9 cellular contexts compared by ENCODE assay signal in genomic region chr9:115008536-115008935, GRCh38.
DNase-seq lines count a peak whose midpoint lies in the region; ATAC-seq and TF ChIP-seq lines count a peak whose summit lies in the region.
"Had no signal": no experiment of that assay in that cellular context is flagged by ENCODE, and none has a peak within 500 bp of the region (broad histone marks: within the 10 kb centered on the region; RNA-seq: fewer than 3 reads in every experiment).

No MANE protein-coding gene starts in this region.

- peaks cover 4 to 49% of the 10 kb centered on the region in 2 donors for H3K4me1 Mint-ChIP-seq in natural killer cell treated with Interleukin-12 subunit alpha and Interleukin-12 subunit beta and Interleukin-15 and Interleukin-18, amount 100 ng/mL, for 72 hours (ENCODE audit: low read depth in 2 of 2)
- no peaks in the 10 kb centered on the region for H3K4me1 Mint-ChIP-seq in natural killer cell

- H3K27me3 Mint-ChIP-seq in natural killer cell treated with Interleukin-12 subunit alpha and Interleukin-12 subunit beta and Interleukin-15 and Interleukin-18, amount 100 ng/mL, for 72 hours = peaks cover 0 to 19% of the 10 kb centered on the region in 2 donors
- peaks cover 6 to 7% of the 10 kb centered on the region in 2 donors for H3K27me3 Mint-ChIP-seq in natural killer cell (ENCODE audit: low read depth in 2 of 2)

- H3K36me3 Mint-ChIP-seq in natural killer cell treated with Interleukin-12 subunit alpha and Interleukin-12 subunit beta and Interleukin-15 and Interleukin-18, amount 100 ng/mL, for 72 hours = no peaks in the 10 kb centered on the region
- H3K36me3 Mint-ChIP-seq in natural killer cell = no peaks in the 10 kb centered on the region
- H3K36me3 Mint-ChIP-seq: memory B cell had no signal

- H3K27ac Mint-ChIP-seq in natural killer cell treated with Interleukin-12 subunit alpha and Interleukin-12 subunit beta and Interleukin-15 and Interleukin-18, amount 100 ng/mL, for 72 hours = no peak overlapping the region
- no peak overlapping the region for H3K27ac Mint-ChIP-seq in natural killer cell
- H3K27ac Mint-ChIP-seq: memory B cell had no signal

- intact Hi-C loops in natural killer cell (cut with micrococcal nuclease) = no loop called here

- no peak for TF ChIP-seq CTCF in natural killer cell (IDR thresholded peaks at IDR 0.05)

- peak; percentile 64 to 66 for ATAC-seq in natural killer cell treated with Interleukin-12 subunit alpha and Interleukin-12 subunit beta and Interleukin-15 and Interleukin-18, amount 100 ng/mL, for 72 hours
- ATAC-seq in natural killer cell (no peak), esophagus mucosa (peak; percentile 44), HG03342 (IDR thresholded peaks at IDR 0.05; ENCODE audit: unreplicated experiment) (no peak)

- H3K4me3 Mint-ChIP-seq in natural killer cell treated with Interleukin-12 subunit alpha and Interleukin-12 subunit beta and Interleukin-15 and Interleukin-18, amount 100 ng/mL, for 72 hours = no peak overlapping the region
- H3K4me3 Mint-ChIP-seq in natural killer cell = no peak overlapping the region
- H3K4me3 Mint-ChIP-seq: memory B cell had no signal

- no peak for DNase-seq in natural killer cell treated with Interleukin-12 subunit alpha and Interleukin-12 subunit beta and Interleukin-15 and Interleukin-18, amount 100 ng/mL, for 72 hours (ENCODE audit: low spot score)
- no peak for DNase-seq in natural killer cell
- peak; percentile 85 for DNase-seq in RKO (ENCODE audit: low spot score)
- DNase-seq in stromal cell of bone marrow (ENCODE audit: low read depth) = peak; percentile 93
- DNase-seq in NCI-H2029 treated with DMSO at 0.1 percent for 48 hours (lab: John Stamatoyannopoulos, UW) = no peak
- DNase-seq in iPS-NIHi7 (ENCODE audit: extremely low spot score) = no peak

- H3K9me3 Mint-ChIP-seq in natural killer cell treated with Interleukin-12 subunit alpha and Interleukin-12 subunit beta and Interleukin-15 and Interleukin-18, amount 100 ng/mL, for 72 hours = no peaks in the 10 kb centered on the region
- no peaks in the 10 kb centered on the region for H3K9me3 Mint-ChIP-seq in natural killer cell
- H3K9me3 Mint-ChIP-seq: memory B cell had no signal

Comparison
In these comparisons a context has a peak if more than half of its experiments do, and no peak if none do; other contexts are left out.
1. ATAC-seq: peak in natural killer cell treated with Interleukin-12 subunit alpha and Interleukin-12 subunit beta and Interleukin-15 and Interleukin-18, amount 100 ng/mL, for 72 hours (2 of 2) and esophagus mucosa (single experiment); none in natural killer cell (0 of 3) and HG03342 (single experiment).
2. DNase-seq: peak in RKO (single experiment) and stromal cell of bone marrow (single experiment); none in natural killer cell treated with Interleukin-12 subunit alpha and Interleukin-12 subunit beta and Interleukin-15 and Interleukin-18, amount 100 ng/mL, for 72 hours (single experiment), natural killer cell (single experiment), NCI-H2029 treated with DMSO at 0.1 percent for 48 hours (single experiment) and iPS-NIHi7 (single experiment).